ENCODE assay signal across 1 cellular context in genomic region chr2:29596584-29596983, GRCh38.
TF ChIP-seq lines count a peak whose summit lies in the region.

No MANE protein-coding gene starts in this region.

TF ChIP-seq in SK-N-SH, 30 proteins besides CTCF, POLR2A, EP300 and RAD21 (continued from another document):
- no peak for TF ChIP-seq RFX5 (IDR thresholded peaks at IDR 0.05; ENCODE audit: low read length)
- TF ChIP-seq USF2 (IDR thresholded peaks at IDR 0.05; ENCODE audit: borderline replicate concordance, low read depth, low read length) = no peak
- TF ChIP-seq MXI1 (IDR thresholded peaks at IDR 0.05; ENCODE audit: low read depth, low read length) = no peak
- TF ChIP-seq PBX3 (IDR thresholded peaks at IDR 0.05) = no peak
- no peak for TF ChIP-seq EZH2phosphoT487 (IDR thresholded peaks at IDR 0.05; ENCODE audit: borderline replicate concordance, low read depth)
- TF ChIP-seq USF1 (IDR thresholded peaks at IDR 0.05; ENCODE audit: borderline replicate concordance, low read depth) = no peak
- TF ChIP-seq FOXM1 (IDR thresholded peaks at IDR 0.05; ENCODE audit: low read depth) = no peak
- no peak for TF ChIP-seq NRF1 (IDR thresholded peaks at IDR 0.05; ENCODE audit: low read depth, low read length)
- TF ChIP-seq REST (IDR thresholded peaks at IDR 0.05; ENCODE audit: low read depth, low read length) = no peak
- no peak for TF ChIP-seq CHD2 (IDR thresholded peaks at IDR 0.05; ENCODE audit: low read length, partially characterized antibody)
- no peak for TF ChIP-seq JUND (IDR thresholded peaks at IDR 0.05)
TF ChIP-seq in SK-N-SH: peak in this region for 0.
